ENCODE assay signal across 1 cellular context in the genomic region with DNA sequence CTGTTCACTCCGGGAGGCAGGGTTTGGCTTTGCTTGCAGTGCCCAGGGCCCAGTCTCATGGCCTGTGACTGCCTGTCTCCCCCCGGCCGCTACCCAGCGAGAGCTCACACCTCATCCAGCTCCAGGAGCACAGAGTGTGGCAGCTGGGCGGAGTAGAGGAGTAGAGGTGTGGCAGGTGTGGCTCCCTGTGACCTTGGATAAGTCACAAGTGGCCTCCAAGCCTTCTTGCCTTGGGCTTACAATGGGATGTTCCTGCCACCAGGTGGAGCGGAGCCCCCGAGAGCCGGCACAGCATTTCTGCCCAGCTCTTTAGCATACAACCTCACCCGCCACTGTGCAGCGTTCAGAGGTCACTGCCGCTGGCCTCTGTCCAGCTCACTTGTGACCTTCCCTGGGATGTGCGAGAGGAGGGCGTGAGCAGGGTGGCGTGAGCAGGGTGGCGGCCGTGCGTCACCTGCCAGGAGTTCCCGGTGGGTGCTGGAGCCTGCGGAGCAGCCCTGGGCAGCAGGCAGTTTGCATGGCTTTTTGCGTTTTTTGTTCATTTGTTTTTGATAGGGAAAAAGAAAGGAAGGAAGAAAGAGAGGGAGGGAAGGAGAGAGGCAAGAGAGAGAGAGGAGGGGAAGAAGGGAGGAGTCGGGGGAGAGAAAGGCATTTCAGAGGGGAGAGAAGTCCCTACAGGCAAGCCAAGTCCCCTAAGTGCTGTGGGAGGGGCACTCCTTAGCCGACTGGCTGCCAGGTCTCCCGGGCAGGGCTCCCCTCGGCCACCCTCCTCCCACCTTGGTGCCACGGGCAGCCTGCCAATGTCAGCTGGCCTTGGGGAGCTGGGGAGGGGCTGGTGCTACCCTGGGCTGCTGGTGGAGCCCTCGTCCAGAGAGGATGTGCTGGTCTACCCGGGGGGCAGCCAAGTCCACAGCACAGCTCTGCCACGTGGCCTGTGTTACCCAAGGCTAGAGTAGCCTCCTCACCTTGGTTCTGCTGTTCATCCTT.
TF ChIP-seq lines count a peak whose summit lies in the region.

No MANE protein-coding gene starts in this region.

TF ChIP-seq in HepG2, 621 proteins besides CTCF, POLR2A, EP300 and RAD21 (continued from another document and continues in another):
- TF ChIP-seq ZNF646 (CRISPR knock-in tag; IDR thresholded peaks at IDR 0.05) (peak; percentile 9; the same call in 1 of the 2 replicates), ZNF180 (CRISPR knock-in tag; IDR thresholded peaks at IDR 0.05; ENCODE audit: borderline replicate concordance, low read depth) (no peak), MAFG (CRISPR knock-in tag; IDR thresholded peaks at IDR 0.05) (no peak), ZNF207 (IDR thresholded peaks at IDR 0.05; ENCODE audit: borderline replicate concordance) (no peak), ZZZ3 (CRISPR knock-in tag; IDR thresholded peaks at IDR 0.05; ENCODE audit: borderline replicate concordance) (no peak), ZNF616 (CRISPR knock-in tag; IDR thresholded peaks at IDR 0.05; ENCODE audit: low read depth) (no peak), CBX5 (CRISPR knock-in tag; IDR thresholded peaks at IDR 0.05; ENCODE audit: borderline replicate concordance) (peak; percentile 37; the same call in 1 of the 2 replicates), ISL2 (CRISPR knock-in tag; IDR thresholded peaks at IDR 0.05) (no peak), CBX1 (IDR thresholded peaks at IDR 0.05; ENCODE audit: low read depth) (peak; percentile 17), FOSL1 (CRISPR knock-in tag; IDR thresholded peaks at IDR 0.05; ENCODE audit: borderline replicate concordance) (no peak), EZH2 (conservative IDR thresholded peaks at IDR 0.05; ENCODE audit: low read depth, low read length) (no peak), GMEB1 (CRISPR knock-in tag; IDR thresholded peaks at IDR 0.05; ENCODE audit: borderline replicate concordance) (peak; percentile 67; the same call in 1 of the 2 replicates), SNAPC2 (CRISPR knock-in tag; IDR thresholded peaks at IDR 0.05) (no peak), ZNF878 (CRISPR knock-in tag; IDR thresholded peaks at IDR 0.05) (no peak), ZNF652 (CRISPR knock-in tag; IDR thresholded peaks at IDR 0.05; ENCODE audit: borderline replicate concordance, low read depth) (no peak), ELF1 (CRISPR knock-in tag; IDR thresholded peaks at IDR 0.05) (peak; percentile 40; the same call in 1 of the 2 replicates), FOSL2 (CRISPR knock-in tag; IDR thresholded peaks at IDR 0.05) (peak; percentile 78), ZC3H4 (CRISPR knock-in tag; IDR thresholded peaks at IDR 0.05; ENCODE audit: borderline replicate concordance) (no peak), ZNF496 (CRISPR knock-in tag; IDR thresholded peaks at IDR 0.05; ENCODE audit: insufficient replicate concordance) (no peak), ZNF576 (CRISPR knock-in tag; IDR thresholded peaks at IDR 0.05) (no peak), CREB3 (CRISPR knock-in tag; IDR thresholded peaks at IDR 0.05) (no peak), ZNF704 (CRISPR knock-in tag; IDR thresholded peaks at IDR 0.05; ENCODE audit: borderline replicate concordance) (no peak), MAFK (conservative IDR thresholded peaks at IDR 0.05 in 1 of 2, IDR thresholded peaks at IDR 0.05 in 1 of 2; ENCODE audit: low read length in 2 of 2) (no peak), ZNF17 (CRISPR knock-in tag; IDR thresholded peaks at IDR 0.05) (no peak), IKZF5 (CRISPR knock-in tag; IDR thresholded peaks at IDR 0.05) (peak; percentile 60; the same call in 1 of the 2 replicates), ZBTB3 (CRISPR knock-in tag; IDR thresholded peaks at IDR 0.05; ENCODE audit: borderline replicate concordance, low read depth) (0 out of 2 replicates have a peak, but pooled peaks have one; percentile 70), FOXJ3 (CRISPR knock-in tag; IDR thresholded peaks at IDR 0.05; ENCODE audit: borderline replicate concordance) (0 out of 2 replicates have a peak, but pooled peaks have one; percentile 15), RNF2 (conservative IDR thresholded peaks at IDR 0.05; ENCODE audit: low read depth) (no peak), DDIT3 (CRISPR knock-in tag; IDR thresholded peaks at IDR 0.05) (no peak), HCFC1 (IDR thresholded peaks at IDR 0.05; ENCODE audit: low read depth, low read length) (no peak), ZNF24 (IDR thresholded peaks at IDR 0.05) (no peak), MEIS2 (CRISPR knock-in tag; IDR thresholded peaks at IDR 0.05) (peak; percentile 61; the same call in 1 of the 2 replicates), SMARCC2 (IDR thresholded peaks at IDR 0.05) (no peak), ZSCAN20 (CRISPR knock-in tag; IDR thresholded peaks at IDR 0.05; ENCODE audit: borderline replicate concordance) (no peak), ZNF703 (CRISPR knock-in tag; IDR thresholded peaks at IDR 0.05; ENCODE audit: borderline replicate concordance) (no peak), BRF2 (CRISPR knock-in tag; IDR thresholded peaks at IDR 0.05) (no peak), ZNF788 (CRISPR knock-in tag; IDR thresholded peaks at IDR 0.05; ENCODE audit: borderline replicate concordance) (peak; percentile 71; the same call in 1 of the 2 replicates), E2F5 (CRISPR knock-in tag; conservative IDR thresholded peaks at IDR 0.05) (no peak), ZNF143 (CRISPR knock-in tag; IDR thresholded peaks at IDR 0.05) (no peak), MED8 (CRISPR knock-in tag; IDR thresholded peaks at IDR 0.05; ENCODE audit: insufficient replicate concordance) (no peak), PHF8 (CRISPR knock-in tag; IDR thresholded peaks at IDR 0.05) (peak; percentile 50), TAF1 (CRISPR knock-in tag; IDR thresholded peaks at IDR 0.05) (no peak), CREM (IDR thresholded peaks at IDR 0.05) (peak; percentile 47; the same call in 1 of the 2 replicates), CREM (CRISPR knock-in tag; IDR thresholded peaks at IDR 0.05) (no peak)
- TF ChIP-seq, protein P1, sequence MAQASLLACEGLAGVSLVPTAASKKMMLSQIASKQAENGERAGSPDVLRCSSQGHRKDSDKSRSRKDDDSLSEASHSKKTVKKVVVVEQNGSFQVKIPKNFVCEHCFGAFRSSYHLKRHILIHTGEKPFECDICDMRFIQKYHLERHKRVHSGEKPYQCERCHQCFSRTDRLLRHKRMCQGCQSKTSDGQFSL (CRISPR knock-in tag; IDR thresholded peaks at IDR 0.05): no peak
- TF ChIP-seq, protein P2, sequence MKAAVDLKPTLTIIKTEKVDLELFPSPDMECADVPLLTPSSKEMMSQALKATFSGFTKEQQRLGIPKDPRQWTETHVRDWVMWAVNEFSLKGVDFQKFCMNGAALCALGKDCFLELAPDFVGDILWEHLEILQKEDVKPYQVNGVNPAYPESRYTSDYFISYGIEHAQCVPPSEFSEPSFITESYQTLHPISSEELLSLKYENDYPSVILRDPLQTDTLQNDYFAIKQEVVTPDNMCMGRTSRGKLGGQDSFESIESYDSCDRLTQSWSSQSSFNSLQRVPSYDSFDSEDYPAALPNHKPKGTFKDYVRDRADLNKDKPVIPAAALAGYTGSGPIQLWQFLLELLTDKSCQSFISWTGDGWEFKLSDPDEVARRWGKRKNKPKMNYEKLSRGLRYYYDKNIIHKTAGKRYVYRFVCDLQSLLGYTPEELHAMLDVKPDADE (CRISPR knock-in tag; IDR thresholded peaks at IDR 0.05): no peak
